ENCODE assay signal across 22 cellular contexts in the genomic region with DNA sequence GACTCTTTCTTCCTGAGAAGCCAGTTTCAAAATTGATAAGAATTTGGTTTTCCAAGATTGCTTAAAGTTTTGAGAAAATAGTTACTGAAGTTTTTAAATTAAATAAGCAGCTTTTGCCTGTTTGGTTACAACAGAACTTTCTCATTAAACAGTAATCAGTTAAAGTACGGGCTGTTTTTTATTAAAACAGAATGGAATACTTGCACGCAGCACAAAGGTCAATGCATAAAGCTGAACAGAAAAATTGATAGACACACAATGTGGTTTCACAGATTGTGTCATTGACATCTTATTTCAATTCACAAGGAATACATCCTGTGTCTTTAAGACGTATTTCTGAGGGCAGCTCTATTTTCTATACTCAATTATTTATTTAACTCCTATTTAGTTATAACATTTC.
DNase-seq lines count a peak whose midpoint lies in the region; ATAC-seq, FAIRE-seq and TF ChIP-seq lines count a peak whose summit lies in the region.
"Had no signal": no experiment of that assay in that cellular context is flagged by ENCODE, and none has a peak within 500 bp of the region (broad histone marks: within the 10 kb centered on the region; RNA-seq: fewer than 3 reads in every experiment).

No MANE protein-coding gene starts in this region.

- FAIRE-seq in G401.6 (lab: Jason Lieb, UNC) (peak; percentile 11), endothelial cell of umbilical vein (lab: Jason Lieb, UNC) (peak; percentile 26)
- FAIRE-seq: GM12891, GM19239, H54 had no signal

- TF ChIP-seq POLR2A in endothelial cell of umbilical vein (IDR thresholded peaks at IDR 0.05; ENCODE audit: low read depth, low read length) = no peak

- H3K79me2 ChIP-seq in endothelial cell of umbilical vein (ENCODE audit: control insufficient read depth, insufficient read depth, low read length) = no peaks in the 10 kb centered on the region

- DNase-seq in endothelial cell of umbilical vein (ENCODE audit: low read depth, low spot score) (no peak), fibroblast of peridontal ligament (ENCODE audit: extremely low read depth) (peak; percentile 36), Ammon's horn (ENCODE audit: low spot score) (no peak)
- DNase-seq: ACHN; BE2C; C1 segment of cervical spinal cord; CD4-positive, CD25-positive, alpha-beta regulatory T cell; CD8-positive, alpha-beta memory T cell; COR-L47; DMS 273 treated with DMSO at 0.1 percent for 48 hours; DMS53; DND-41; EL; GM23248; HCEC 1CT; KG1 had no signal

- CTCF ChIA-PET in endothelial cell of umbilical vein (lab: Charles Lee) = no interaction called here

- no peak for ATAC-seq in GM21526 (IDR thresholded peaks at IDR 0.05; ENCODE audit: low FRiP score, unreplicated experiment)
- ATAC-seq in HG02852 (IDR thresholded peaks at IDR 0.05; ENCODE audit: unreplicated experiment) = no peak

- H3K27ac ChIP-seq in endothelial cell of umbilical vein (ENCODE audit: insufficient read depth, low read depth, low read length) = no peak overlapping the region
- H3K27ac ChIP-seq: GM23248 had no signal

- no peaks in the 10 kb centered on the region for H3K9me1 ChIP-seq in endothelial cell of umbilical vein (replicated peaks; ENCODE audit: control insufficient read depth, extremely low read depth, insufficient read depth, low read length)

- dilution Hi-C loops in endothelial cell of umbilical vein (cut with MboI; ENCODE audit: extremely low pct_ligation_motif_present, low sequenced_read_pairs) = no loop called here

- H4K20me1 ChIP-seq in endothelial cell of umbilical vein (replicated peaks; ENCODE audit: control insufficient read depth, extremely low read depth, insufficient read depth, low read length) = no peaks in the 10 kb centered on the region

- TF ChIP-seq CTCF in endothelial cell of umbilical vein (IDR thresholded peaks at IDR 0.05; ENCODE audit: extremely low read depth in 1 of 2, insufficient read depth in 1 of 2, low read depth in 1 of 2, low read length in 2 of 2) = no peak

- no peaks in the 10 kb centered on the region for H3K4me1 ChIP-seq in endothelial cell of umbilical vein (ENCODE audit: control insufficient read depth, extremely low read depth, insufficient read depth, low read length)
- H3K4me1 ChIP-seq: BE2C had no signal

- POLR2A ChIA-PET in endothelial cell of umbilical vein (lab: Charles Lee) = no interaction called here

- H3K9me3 ChIP-seq in endothelial cell of umbilical vein (replicated peaks; ENCODE audit: control insufficient read depth, insufficient read depth, low read length) = no peaks in the 10 kb centered on the region
- H3K9me3 ChIP-seq: BE2C had no signal

- H3K27me3 ChIP-seq in endothelial cell of umbilical vein (ENCODE audit: control insufficient read depth in 2 of 2, insufficient read depth in 2 of 2, low read length in 2 of 2) = no peaks in the 10 kb centered on the region
- H3K27me3 ChIP-seq: BE2C had no signal

- H2AFZ ChIP-seq in endothelial cell of umbilical vein (ENCODE audit: low read depth, low read length) = no peak overlapping the region
- H2AFZ ChIP-seq: GM23248 had no signal

- intact Hi-C loops in endothelial cell of umbilical vein (cut with micrococcal nuclease) = no loop called here

- BruUV-seq in endothelial cell of umbilical vein (replicated peaks; lab: Mats Ljungman, UMichigan) = no TSS peak

- no peaks in the 10 kb centered on the region for H3K36me3 ChIP-seq in endothelial cell of umbilical vein (ENCODE audit: control insufficient read depth in 2 of 2, extremely low read depth in 1 of 2, insufficient read depth in 2 of 2, low read length in 2 of 2)
- H3K36me3 ChIP-seq: BE2C had no signal

- no peak overlapping the region for H3K4me2 ChIP-seq in endothelial cell of umbilical vein (ENCODE audit: insufficient read depth, low read length)

- no peak overlapping the region for H3K9ac ChIP-seq in endothelial cell of umbilical vein (replicated peaks; ENCODE audit: extremely low read depth, insufficient read depth, low read length)
- H3K9ac ChIP-seq: GM23248 had no signal

- H3K4me3 ChIP-seq in endothelial cell of umbilical vein (replicated peaks in 1 of 3; ENCODE audit: insufficient read depth in 1 of 3, low read depth in 1 of 3, low read length in 3 of 3) = no peak overlapping the region
- H3K4me3 ChIP-seq: GM23248 had no signal

TF ChIP-seq in endothelial cell of umbilical vein, 7 proteins besides CTCF, POLR2A, EP300 and RAD21:
- TF ChIP-seq GATA2 (IDR thresholded peaks at IDR 0.05; ENCODE audit: insufficient read depth, insufficient read length, low read depth, low read length) (no peak), MYC (IDR thresholded peaks at IDR 0.05; ENCODE audit: low read depth, low read length) (no peak), MAX (IDR thresholded peaks at IDR 0.05; ENCODE audit: insufficient read depth, insufficient read length) (no peak), FOS (IDR thresholded peaks at IDR 0.05; ENCODE audit: borderline replicate concordance, insufficient read depth, low read length) (no peak), EZH2 (IDR thresholded peaks at IDR 0.05; ENCODE audit: borderline replicate concordance, low read depth, low read length, severe bottlenecking) (no peak), JUN (IDR thresholded peaks at IDR 0.05; ENCODE audit: borderline replicate concordance, insufficient read depth, insufficient read length, low read depth) (no peak)
